ENCODE assay signal across 9 cellular contexts in genomic region chr2:230643576-230644291, GRCh38.
A peak's percentile ranks its signal among the peaks of the same experiment; 100 is the strongest.
DNase-seq lines count a peak whose midpoint lies in the region; ATAC-seq and TF ChIP-seq lines count a peak whose summit lies in the region.
"Had no signal": no experiment of that assay in that cellular context is flagged by ENCODE, and none has a peak within 500 bp of the region (broad histone marks: within the 10 kb centered on the region; RNA-seq: fewer than 3 reads in every experiment).

No MANE protein-coding gene starts in this region.

- peak; percentile 74 for DNase-seq in stimulated activated CD4-positive, alpha-beta T cell treated with anti-CD3 and anti-CD28 coated beads, Interleukin-1b, Interleukin-23, amount 100 ng/mL, for 48 hours
- DNase-seq in vagina (ENCODE audit: extremely low spot score in 2 of 2) = no peak
- no peak for DNase-seq in RPMI8226

- peak; percentile 83 for ATAC-seq in GM18511 (IDR thresholded peaks at IDR 0.05; ENCODE audit: unreplicated experiment)
- ATAC-seq in HG02943 (IDR thresholded peaks at IDR 0.05; ENCODE audit: low read depth, unreplicated experiment) = peak; percentile 58
- peak; percentile 29 for ATAC-seq in esophagus mucosa
- ATAC-seq in HG03108 (IDR thresholded peaks at IDR 0.05; ENCODE audit: unreplicated experiment) = no peak

- no peaks in the 10 kb centered on the region for H3K27me3 Mint-ChIP-seq in T-helper 1 cell treated with Interleukin-12 subunit alpha and Interleukin-12 subunit beta and Interleukin-4 antibody, amounts not matched to agents 30 μg/mL and 1 μg/mL, for 36 hours (ENCODE audit: low read depth)
- H3K27me3 Mint-ChIP-seq: brain had no signal

- no peak overlapping the region for H3K4me3 ChIP-seq in vagina

- H3K9me3 Mint-ChIP-seq in T-helper 1 cell treated with Interleukin-12 subunit alpha and Interleukin-12 subunit beta and Interleukin-4 antibody, amounts not matched to agents 30 μg/mL and 1 μg/mL, for 36 hours = peaks cover 9% of the 10 kb centered on the region
- H3K9me3 Mint-ChIP-seq: brain had no signal

- H3K4me3 Mint-ChIP-seq in T-helper 1 cell treated with Interleukin-12 subunit alpha and Interleukin-12 subunit beta and Interleukin-4 antibody, amounts not matched to agents 30 μg/mL and 1 μg/mL, for 36 hours = peak overlapping the region; percentile 61
- H3K4me3 Mint-ChIP-seq: brain had no signal

- peak overlapping the region; percentile 98 for H3K27ac Mint-ChIP-seq in T-helper 1 cell treated with Interleukin-12 subunit alpha and Interleukin-12 subunit beta and Interleukin-4 antibody, amounts not matched to agents 30 μg/mL and 1 μg/mL, for 36 hours
- H3K27ac Mint-ChIP-seq: brain had no signal

- H3K9me3 ChIP-seq in vagina = no peaks in the 10 kb centered on the region

- peaks cover 26% of the 10 kb centered on the region for H3K4me1 Mint-ChIP-seq in T-helper 1 cell treated with Interleukin-12 subunit alpha and Interleukin-12 subunit beta and Interleukin-4 antibody, amounts not matched to agents 30 μg/mL and 1 μg/mL, for 36 hours (ENCODE audit: low read depth)
- H3K4me1 Mint-ChIP-seq: brain had no signal

- H3K27me3 ChIP-seq in vagina = no peaks in the 10 kb centered on the region

- H3K27ac ChIP-seq in vagina = no peak overlapping the region

- H3K36me3 Mint-ChIP-seq in T-helper 1 cell treated with Interleukin-12 subunit alpha and Interleukin-12 subunit beta and Interleukin-4 antibody, amounts not matched to agents 30 μg/mL and 1 μg/mL, for 36 hours (ENCODE audit: low read depth) = peaks cover 10% of the 10 kb centered on the region
- H3K36me3 Mint-ChIP-seq: brain had no signal

- no peak for TF ChIP-seq POLR2A in vagina (IDR thresholded peaks at IDR 0.05)

- H3K4me1 ChIP-seq in vagina = no peaks in the 10 kb centered on the region

- intact Hi-C loops in vagina (cut with DNase I) = no loop called here

- no peak for TF ChIP-seq CTCF in vagina (IDR thresholded peaks at IDR 0.05)

- no peaks in the 10 kb centered on the region for H3K36me3 ChIP-seq in vagina
